Comparison of ENCODE assay signal across 8 cellular contexts in genomic region chr18:79963658-79964329, GRCh38. TPM values are rescaled to one million over a fixed set of nuclear protein-coding genes. Genes with fewer than 3 reads are reported as not detected.
DNase-seq lines count a peak whose midpoint lies in the region; ATAC-seq and TF ChIP-seq lines count a peak whose summit lies in the region.

No MANE protein-coding gene starts in this region.

- WGBS in IMR-90 (ENCODE audit: extremely low coverage in 2 of 2, insufficient read length in 1 of 2), 2 experiments: 89% methylated on average over 22 of the region's 30 CpGs; no CpG with 5 or more reads in 1 of the 2 experiments

- H3K4ac ChIP-seq in IMR-90 (ENCODE audit: low read depth, low read length): no peak overlapping the region

- no peak for TF ChIP-seq POLR2A in IMR-90 (IDR thresholded peaks at IDR 0.05; ENCODE audit: low read depth, low read length)

- CTCF ChIA-PET in A673 (lab: Charles Lee) (interaction anchor here (0.6 kb wide), 3 partner anchors 115 to 1546 kb away, joined by 3 to 8 read pairs (median 5); no protein-coding TSS in a partner anchor), IMR-90 (lab: Yijun Ruan, JAX) (interaction anchor here (1.7 kb wide), 1 partner anchor 13 kb away, joined by 3 read pairs; the partner anchor contains the start of gene SLC66A2)

- no peak overlapping the region for H3K18ac ChIP-seq in IMR-90 (ENCODE audit: low read depth, low read length)

- H2BK20ac ChIP-seq in IMR-90 (ENCODE audit: low read depth, low read length): no peak overlapping the region

- no peak overlapping the region for H3K14ac ChIP-seq in IMR-90 (replicated peaks; ENCODE audit: low read depth, low read length)

- H3K27me3 Mint-ChIP-seq in naive thymus-derived CD8-positive, alpha-beta T cell: no peaks in the 10 kb centered on the region

- H3K9me1 ChIP-seq in IMR-90 (ENCODE audit: insufficient read depth, low read length): peaks cover 7% of the 10 kb centered on the region

- ATAC-seq in IMR-90 (ENCODE audit: low read depth): no peak
- no peak for ATAC-seq in naive thymus-derived CD8-positive, alpha-beta T cell

- POLR2A ChIA-PET in A673 (lab: Charles Lee; ENCODE audit: low non-redundant PET): no interaction called here
- POLR2A ChIA-PET in IMR-90 (lab: Charles Lee; ENCODE audit: unreplicated experiment): interaction anchor here (0.6 kb wide), 1 partner anchor 70 kb away, joined by 9 read pairs; the partner anchor contains the start of gene RBFA
- POLR2A ChIA-PET in naive thymus-derived CD8-positive, alpha-beta T cell (lab: Charles Lee): interaction anchor here (0.6 to 2.7 kb wide), 6 partner anchors 13 to 215 kb away, joined by 3 to 17 read pairs (median 4); partner anchors contain the start of gene SLC66A2

- H3K4me1 ChIP-seq in A673 (ENCODE audit: insufficient read depth, low read length, poor library complexity, severe bottlenecking): peaks cover 16% of the 10 kb centered on the region
- H3K4me1 ChIP-seq in IMR-90 (ENCODE audit: control insufficient read depth, insufficient read depth, low read length): peaks cover 9% of the 10 kb centered on the region
- peaks cover 19% of the 10 kb centered on the region for H3K4me1 ChIP-seq in colonic mucosa

- H2AFZ ChIP-seq in IMR-90 (replicated peaks; ENCODE audit: low read length, poor library complexity): peak overlapping the region; percentile 89

- dilution Hi-C loops in IMR-90 (cut with HindIII; ENCODE audit: low sequenced_read_pairs, unreplicated experiment): no loop called here

- no peak overlapping the region for H3K56ac ChIP-seq in IMR-90 (ENCODE audit: extremely low read depth, insufficient read depth, low read length)

- H3K27me3 ChIP-seq in A673 (replicated peaks; ENCODE audit: insufficient read depth, low read depth, low read length, poor library complexity): no peaks in the 10 kb centered on the region
- no peaks in the 10 kb centered on the region for H3K27me3 ChIP-seq in IMR-90 (ENCODE audit: control insufficient read depth, insufficient read depth, low read length)
- H3K27me3 ChIP-seq in colonic mucosa: no peaks in the 10 kb centered on the region

- no peak overlapping the region for H4K5ac ChIP-seq in IMR-90 (ENCODE audit: low read depth, low read length)

- H3K4me3 ChIP-seq in A673 (ENCODE audit: low read depth, low read length, poor library complexity, severe bottlenecking) (peak overlapping the region; percentile 63), IMR-90 (ENCODE audit: insufficient read depth, low read depth, low read length) (no peak overlapping the region), colonic mucosa (peak overlapping the region; percentile 63)

- H2BK120ac ChIP-seq in IMR-90 (ENCODE audit: low read depth, low read length): no peak overlapping the region

- H3K4me3 Mint-ChIP-seq in naive thymus-derived CD8-positive, alpha-beta T cell: peak overlapping the region; percentile 64 to 82 (median 70)

- peak overlapping the region; percentile 79 for H2AK5ac ChIP-seq in IMR-90 (ENCODE audit: low read depth, low read length)

- H2AK9ac ChIP-seq in IMR-90 (replicated peaks; ENCODE audit: low read depth, low read length, poor library complexity): peak overlapping the region; percentile 63

- no peak overlapping the region for H2BK5ac ChIP-seq in IMR-90 (ENCODE audit: low read depth, low read length, poor library complexity, severe bottlenecking)

- BruUV-seq in A673 (replicated peaks; lab: Mats Ljungman, UMichigan) (no TSS peak), IMR-90 (replicated peaks; lab: Mats Ljungman, UMichigan) (no TSS peak)

- TF ChIP-seq RAD21 in IMR-90 (IDR thresholded peaks at IDR 0.05; ENCODE audit: low read length): no peak

- no peak overlapping the region for H3K23ac ChIP-seq in IMR-90 (ENCODE audit: low read depth, low read length)

- H4K91ac ChIP-seq in IMR-90 (ENCODE audit: insufficient read depth, low read depth, low read length): peak overlapping the region; percentile 53; the same call in 1 of the 2 replicates

- in situ Hi-C loops in IMR-90 (cut with MboI; ENCODE audit: low sequenced_read_pairs): no loop called here

- DNase-seq in A673 (ENCODE audit: low spot score) (no peak), IMR-90 (no peak), colonic mucosa (peak; percentile 22), HuH-7.5 (ENCODE audit: low spot score) (no peak), anterior cingulate cortex (lab: John Stamatoyannopoulos, UW) (no peak)
- no peak for DNase-seq in naive thymus-derived CD8-positive, alpha-beta T cell
- no peak for DNase-seq in activated CD4-positive, CD25-positive, alpha-beta regulatory T cell treated with anti-CD3 and anti-CD28 coated beads, Interleukin-2, amount 50 U/mL, for 72 hours
- DNase-seq in stimulated activated CD4-positive, alpha-beta T cell treated with anti-CD3 and anti-CD28 coated beads, Interleukin-12 subunit alpha, Interleukin-12 subunit beta, amount 100 ng/mL, for 4 hours: no peak

- H3K79me1 ChIP-seq in IMR-90 (ENCODE audit: low read depth in 1 of 2, low read length in 2 of 2): peaks cover 5 to 26% of the 10 kb centered on the region in 2 experiments; a peak in 2 of 4 replicates

- H3K9me3 ChIP-seq in A673 (ENCODE audit: low read depth, low read length, poor library complexity, severe bottlenecking) (no peaks in the 10 kb centered on the region), IMR-90 (ENCODE audit: control insufficient read depth, insufficient read depth, low read length) (no peaks in the 10 kb centered on the region), colonic mucosa (no peaks in the 10 kb centered on the region)

- H3K36me3 Mint-ChIP-seq in naive thymus-derived CD8-positive, alpha-beta T cell: peaks cover 0 to 12% (median 0%) of the 10 kb centered on the region in 3 donors

- no peaks in the 10 kb centered on the region for H3K36me3 ChIP-seq in A673 (ENCODE audit: insufficient read depth, low read length, poor library complexity, severe bottlenecking)
- H3K36me3 ChIP-seq in IMR-90 (ENCODE audit: control insufficient read depth, insufficient read depth, low read length): peaks cover 6% of the 10 kb centered on the region; the same call in 1 of the 2 replicates
- no peaks in the 10 kb centered on the region for H3K36me3 ChIP-seq in colonic mucosa

- H3K27ac Mint-ChIP-seq in naive thymus-derived CD8-positive, alpha-beta T cell: peak overlapping the region in 9 of 10 donors; percentile 8 to 89 (median 59)

- H3K4me2 ChIP-seq in IMR-90 (ENCODE audit: low read depth, low read length): peak overlapping the region; percentile 3; the same call in 1 of the 2 replicates

- peaks cover 10% of the 10 kb centered on the region for H4K20me1 ChIP-seq in IMR-90 (ENCODE audit: insufficient read depth, low read length)

- no peak overlapping the region for H2BK15ac ChIP-seq in IMR-90 (ENCODE audit: low read depth, low read length)

- intact Hi-C loops in A673 (cut with micrococcal nuclease; ENCODE audit: unreplicated experiment) (loop anchor here (10.0 kb wide), 1 partner anchor 289 kb away; the partner anchor contains the start of gene CTDP1), IMR-90 (cut with micrococcal nuclease) (loop anchor here (10.0 kb wide), 1 partner anchor 119 kb away; no protein-coding TSS in a partner anchor), colonic mucosa (cut with DNase I) (no loop called here)

- peaks cover 9 to 40% (median 34%) of the 10 kb centered on the region in 4 donors for H3K4me1 Mint-ChIP-seq in naive thymus-derived CD8-positive, alpha-beta T cell

- H3K9ac ChIP-seq in IMR-90 (ENCODE audit: low read depth, low read length): no peak overlapping the region
- H3K9ac ChIP-seq in colonic mucosa (ENCODE audit: low read depth in 2 of 2, low read length in 2 of 2): peak overlapping the region; percentile 96 to 97

- H3K27ac ChIP-seq in A673 (ENCODE audit: low read depth, low read length, poor library complexity, severe bottlenecking) (no peak overlapping the region), IMR-90 (ENCODE audit: insufficient read depth, low read length) (no peak overlapping the region), colonic mucosa (peak overlapping the region; percentile 90)

- H3K9me3 Mint-ChIP-seq in naive thymus-derived CD8-positive, alpha-beta T cell: no peaks in the 10 kb centered on the region

- TF ChIP-seq CTCF in A673 (conservative IDR thresholded peaks at IDR 0.05; ENCODE audit: low read depth, low read length): no peak
- no peak for TF ChIP-seq CTCF in IMR-90 (conservative IDR thresholded peaks at IDR 0.05; ENCODE audit: low read depth, low read length)
- no peak for TF ChIP-seq CTCF in colonic mucosa (IDR thresholded peaks at IDR 0.05)

- H4K8ac ChIP-seq in IMR-90 (ENCODE audit: low read depth in 2 of 2, low read length in 2 of 2): no peak overlapping the region

TF ChIP-seq in IMR-90, 13 proteins besides CTCF, POLR2A, EP300 and RAD21 (continues in another document):
- TF ChIP-seq CEBPB (IDR thresholded peaks at IDR 0.05; ENCODE audit: low read depth, low read length) (no peak), MAZ (IDR thresholded peaks at IDR 0.05; ENCODE audit: borderline replicate concordance, low read depth, low read length) (no peak), CHD1 (IDR thresholded peaks at IDR 0.05; ENCODE audit: low read depth, low read length) (no peak), BHLHE40 (IDR thresholded peaks at IDR 0.05; ENCODE audit: low read depth, low read length) (no peak)

RNA-seq across cellular contexts. Expression of gene HSBP1L1, which starts 0.6 kb away (rescaled TPM):
- total RNA-seq in A673 (2021) (1.1 and 1.9 TPM in 2 replicates), IMR-90 (2012; rRNA removed) (7.8 and 8.6 TPM in 2 replicates), colonic mucosa (10 to 100 TPM; 51.8 to 59.6 TPM)
- polyA plus RNA-seq in IMR-90 (2012; rRNA removed): 14.9 and 18.0 TPM in 2 replicates
- 18.1 and 26.9 TPM in 2 replicates for polyA plus RNA-seq in IMR-90 (2012; cell fraction: cytosol; rRNA removed)
- polyA plus RNA-seq in IMR-90 (2012; cell fraction: nucleus; rRNA removed; ENCODE audit: low replicate concordance): 22.4 and 64.4 TPM in 2 replicates
- total RNA-seq in naive thymus-derived CD8-positive, alpha-beta T cell: 10 to 100 TPM; 51.0 to 54.5 TPM
- 10 to 100 TPM; 11.2 to 24.5 (median 16.0) TPM for polyA plus RNA-seq in naive thymus-derived CD8-positive, alpha-beta T cell

RNA-seq across cellular contexts. Expression of gene SLC66A2, which starts 12.3 kb away (rescaled TPM):
- 28.0 and 34.9 TPM in 2 replicates for total RNA-seq in A673 (2021)
- total RNA-seq in IMR-90 (2012; rRNA removed): 16.9 and 17.6 TPM in 2 replicates
- 23.5 and 29.6 TPM in 2 replicates for polyA plus RNA-seq in IMR-90 (2012; rRNA removed)
- polyA plus RNA-seq in IMR-90 (2012; cell fraction: cytosol; rRNA removed): 25.1 and 42.3 TPM in 2 replicates
- polyA plus RNA-seq in IMR-90 (2012; cell fraction: nucleus; rRNA removed; ENCODE audit: low replicate concordance): 24.9 and 57.8 TPM in 2 replicates
- total RNA-seq in colonic mucosa: 10 to 100 TPM; 74.9 to 88.0 TPM
- 10 to 100 TPM; 31.8 to 38.7 TPM for total RNA-seq in naive thymus-derived CD8-positive, alpha-beta T cell
- polyA plus RNA-seq in naive thymus-derived CD8-positive, alpha-beta T cell: 10 to 100 TPM; 14.1 to 22.0 (median 19.4) TPM

RNA-seq across cellular contexts. Expression of gene TXNL4A, which starts 24.6 kb away (rescaled TPM):
- 201 and 216 TPM in 2 replicates for total RNA-seq in A673 (2021)
- total RNA-seq in IMR-90 (2012; rRNA removed): 38.7 and 72.8 TPM in 2 replicates
- 103 and 130 TPM in 2 replicates for polyA plus RNA-seq in IMR-90 (2012; rRNA removed)
- polyA plus RNA-seq in IMR-90 (2012; cell fraction: cytosol; rRNA removed): 55.2 and 96.9 TPM in 2 replicates
- polyA plus RNA-seq in IMR-90 (2012; cell fraction: nucleus; rRNA removed; ENCODE audit: low replicate concordance): 22.7 and 54.6 TPM in 2 replicates
- total RNA-seq in colonic mucosa: 100 to 1,000 TPM; 101 to 138 TPM
- total RNA-seq in naive thymus-derived CD8-positive, alpha-beta T cell: 10 to 100 TPM; 71.9 to 78.5 TPM
- 100 to 1,000 TPM; 213 to 225 (median 217) TPM for polyA plus RNA-seq in naive thymus-derived CD8-positive, alpha-beta T cell
